34 cellular contexts compared by ENCODE assay signal in genomic region chr1:39944410-39944809, GRCh38. TPM values are rescaled to one million over a fixed set of nuclear protein-coding genes. Genes with fewer than 3 reads are reported as not detected.
"Had no signal": no experiment of that assay in that cellular context is flagged by ENCODE, and none has a peak within 500 bp of the region (broad histone marks: within the 10 kb centered on the region; RNA-seq: fewer than 3 reads in every experiment).

No MANE protein-coding gene starts in this region.

- DNase-seq: activated CD4-positive, alpha-beta T cell treated with anti-CD3 and anti-CD28 coated beads for 36 hours; activated CD4-positive, alpha-beta T cell treated with anti-CD3 and anti-CD28 coated beads, Interleukin-2, amount 10 ng/mL, durations not matched to agents 7 days and 5 days; activated CD4-positive, alpha-beta T cell treated with anti-CD3 and anti-CD28 coated beads, Interleukin-2, amount 50 U/mL, for 48 hours; activated CD8-positive, alpha-beta memory T cell treated with anti-CD3 and anti-CD28 coated beads, Interleukin-2, amount 50 U/mL, for 4 hours; activated effector memory CD4-positive, alpha-beta T cell treated with anti-CD3 and anti-CD28 coated beads, Interleukin-2, amount 50 U/mL, for 16 hours; activated naive CD4-positive, alpha-beta T cell; activated naive CD4-positive, alpha-beta T cell treated with anti-CD3 and anti-CD28 coated beads, Interleukin-2, amount 50 U/mL, for 16 hours; activated naive CD8-positive, alpha-beta T cell treated with anti-CD3 and anti-CD28 coated beads for 36 hours; activated T-cell treated with anti-CD3 and anti-CD28 coated beads for 4 hours; activated T-cell treated with anti-CD3 and anti-CD28 coated beads, Interleukin-2, amount 50 U/mL, for 4 hours; amniotic stem cell; aorta; brain microvascular endothelial cell; NCI-H1105; NCI-H1417 treated with DMSO at 0.1 percent for 48 hours; NCI-H187 treated with DMSO at 0.1 percent for 48 hours; NCI-H2081; NCI-H226; NCI-H446 treated with DMSO at 0.1 percent for 48 hours; NCI-H524; NCI-H69; NCI-H82; PC-3; Peyer's patch; Right ventricle myocardium superior; RPMI8226; SW 1271; T-helper 1 cell; T-helper 2 cell; T1000 had no signal

- H3K4me1 Mint-ChIP-seq: activated naive CD8-positive, alpha-beta T cell treated with anti-CD3 and anti-CD28 coated beads for 36 hours; central memory CD8-positive, alpha-beta T cell had no signal

- H3K27ac ChIP-seq: brain microvascular endothelial cell, cardiac muscle cell, Peyer's patch had no signal

- H3K36me3 ChIP-seq: brain microvascular endothelial cell, cardiac muscle cell, Peyer's patch had no signal

- ATAC-seq: activated CD4-positive, alpha-beta T cell treated with anti-CD3 and anti-CD28 coated beads for 36 hours; activated CD4-positive, CD25-positive, alpha-beta regulatory T cell treated with anti-CD3 and anti-CD28 coated beads, Interleukin-2, amount 50 U/mL, for 24 hours; activated T-cell treated with anti-CD3 and anti-CD28 coated beads, Interleukin-2, amount 50 U/mL, for 4 hours; WTC11 had no signal

- H3K27me3 ChIP-seq: Peyer's patch had no signal

- H3K27me3 Mint-ChIP-seq: activated CD4-positive, alpha-beta T cell treated with anti-CD3 and anti-CD28 coated beads for 36 hours; central memory CD8-positive, alpha-beta T cell had no signal

- H3K27ac Mint-ChIP-seq: activated CD4-positive, alpha-beta T cell treated with anti-CD3 and anti-CD28 coated beads for 36 hours; activated CD4-positive, alpha-beta T cell treated with anti-CD3 and anti-CD28 coated beads, Interleukin-2, amount 10 ng/mL, durations not matched to agents 7 days and 5 days; activated naive CD8-positive, alpha-beta T cell treated with anti-CD3 and anti-CD28 coated beads for 36 hours; WTC11 had no signal

- H3K4me3 Mint-ChIP-seq: activated CD4-positive, alpha-beta T cell treated with anti-CD3 and anti-CD28 coated beads for 36 hours; activated CD4-positive, alpha-beta T cell treated with anti-CD3 and anti-CD28 coated beads, Interleukin-2, amount 10 ng/mL, durations not matched to agents 7 days and 5 days; activated naive CD8-positive, alpha-beta T cell treated with anti-CD3 and anti-CD28 coated beads for 36 hours; activated T-cell treated with anti-CD3 and anti-CD28 coated beads, Interleukin-2, amount 50 U/mL, for 4 hours; central memory CD8-positive, alpha-beta T cell; WTC11 had no signal

- H3K36me3 Mint-ChIP-seq: activated naive CD8-positive, alpha-beta T cell treated with anti-CD3 and anti-CD28 coated beads for 36 hours; WTC11 had no signal

- H3K4me3 ChIP-seq: cardiac muscle cell, Peyer's patch had no signal

- H3K9me3 Mint-ChIP-seq: activated CD4-positive, alpha-beta T cell treated with anti-CD3 and anti-CD28 coated beads, Interleukin-2, amount 10 ng/mL, durations not matched to agents 7 days and 5 days; activated naive CD8-positive, alpha-beta T cell treated with anti-CD3 and anti-CD28 coated beads for 36 hours; activated T-cell treated with anti-CD3 and anti-CD28 coated beads, Interleukin-2, amount 50 U/mL, for 4 hours; central memory CD8-positive, alpha-beta T cell; WTC11 had no signal

RNA-seq across cellular contexts. Expression of gene MFSD2A, which starts 10.5 kb away (rescaled TPM):
- total RNA-seq: cardiac muscle cell had no signal

RNA-seq across cellular contexts. Expression of gene MYCL, which starts 42.7 kb away (rescaled TPM):
- total RNA-seq: activated CD4-positive, alpha-beta T cell treated with anti-CD3 and anti-CD28 coated beads, Interleukin-2, amount 10 ng/mL, durations not matched to agents 7 days and 5 days had no signal
